20 cellular contexts compared by ENCODE assay signal in genomic region chr1:171213559-171214454, GRCh38. TPM values are rescaled to one million over a fixed set of nuclear protein-coding genes. Genes with fewer than 3 reads are reported as not detected.
A peak's percentile ranks its signal among the peaks of the same experiment; 100 is the strongest.
DNase-seq lines count a peak whose midpoint lies in the region; ATAC-seq and TF ChIP-seq lines count a peak whose summit lies in the region.
"Had no signal": no experiment of that assay in that cellular context is flagged by ENCODE, and none has a peak within 500 bp of the region (broad histone marks: within the 10 kb centered on the region; RNA-seq: fewer than 3 reads in every experiment).

No MANE protein-coding gene starts in this region.

- H4K91ac ChIP-seq in IMR-90 (ENCODE audit: insufficient read depth, low read depth, low read length) = no peak overlapping the region

- no peaks in the 10 kb centered on the region for H3K79me2 ChIP-seq in DND-41 (ENCODE audit: insufficient read depth, low read length)
- H3K79me2 ChIP-seq in mesendoderm (ENCODE audit: control insufficient read depth, insufficient read depth, low read length) = no peaks in the 10 kb centered on the region

- H3K9me3 Mint-ChIP-seq in dendritic cell treated with granulocyte-macrophage colony-stimulating factor and Interleukin-4, amounts not matched to agents 40 ng/mL and 50 ng/mL, for 4 days = no peaks in the 10 kb centered on the region
- H3K9me3 Mint-ChIP-seq: activated B cell treated with CpG ODN at 0.5 μM for 24 hours; activated CD8-positive, alpha-beta T cell treated with anti-CD3 and anti-CD28 coated beads for 36 hours; activated naive CD4-positive, alpha-beta T cell treated with anti-CD3 and anti-CD28 coated beads, Interleukin-2, amount 50 U/mL, for 24 hours; activated T-cell treated with anti-CD3 and anti-CD28 coated beads, Interleukin-2, amount 50 U/mL, for 4 hours; T-helper 1 cell treated with Interleukin-12 subunit alpha and Interleukin-12 subunit beta and Interleukin-4 antibody, amounts not matched to agents 30 μg/mL and 1 μg/mL, for 36 hours had no signal

- H3K4me1 ChIP-seq in DND-41 (ENCODE audit: insufficient read depth, low read length) (no peaks in the 10 kb centered on the region), IMR-90 (ENCODE audit: control insufficient read depth, insufficient read depth, low read length) (peaks cover 4% of the 10 kb centered on the region), mesendoderm (ENCODE audit: control insufficient read depth, low read depth, low read length) (peaks cover 4% of the 10 kb centered on the region), mucosa of descending colon (ENCODE audit: low read depth) (peaks cover 10% of the 10 kb centered on the region)

- H3K79me1 ChIP-seq in IMR-90 (ENCODE audit: low read depth in 1 of 2, low read length in 2 of 2) (no peaks in the 10 kb centered on the region), mesendoderm (ENCODE audit: low read length) (no peaks in the 10 kb centered on the region)

- BruUV-seq in IMR-90 (replicated peaks; lab: Mats Ljungman, UMichigan) = no TSS peak

- H3K4me2 ChIP-seq in DND-41 (ENCODE audit: insufficient read depth, low read length) (no peak overlapping the region), IMR-90 (ENCODE audit: low read depth, low read length) (no peak overlapping the region), mesendoderm (ENCODE audit: low read length) (no peak overlapping the region)

- ATAC-seq in DND-41 (ENCODE audit: insufficient read depth, low read depth) (no peak), IMR-90 (ENCODE audit: low read depth) (no peak), HG03469 (IDR thresholded peaks at IDR 0.05; ENCODE audit: unreplicated experiment) (no peak), mucosa of descending colon (no peak)
- ATAC-seq: activated CD8-positive, alpha-beta T cell treated with anti-CD3 and anti-CD28 coated beads for 36 hours; activated T-cell treated with anti-CD3 and anti-CD28 coated beads, Interleukin-2, amount 50 U/mL, for 4 hours; gastroesophageal sphincter had no signal

- H4K20me1 ChIP-seq in DND-41 (ENCODE audit: insufficient read depth, low read length) (no peaks in the 10 kb centered on the region), IMR-90 (ENCODE audit: insufficient read depth, low read length) (no peaks in the 10 kb centered on the region)

- H2AK5ac ChIP-seq in IMR-90 (ENCODE audit: low read depth, low read length) (no peak overlapping the region), mesendoderm (ENCODE audit: low read length) (no peak overlapping the region)

- TF ChIP-seq RAD21 in IMR-90 (IDR thresholded peaks at IDR 0.05; ENCODE audit: low read length) = no peak

- H3K27ac ChIP-seq in DND-41 (ENCODE audit: low read length) = no peak overlapping the region
- H3K27ac ChIP-seq in IMR-90 (ENCODE audit: insufficient read depth, low read length) = no peak overlapping the region
- H3K27ac ChIP-seq in mesendoderm (ENCODE audit: low read depth, low read length) = no peak overlapping the region
- H3K27ac ChIP-seq in WERI-Rb-1 = no peak overlapping the region
- H3K27ac ChIP-seq: gastroesophageal sphincter had no signal

- WGBS in IMR-90 (ENCODE audit: extremely low coverage in 2 of 2, insufficient read length in 1 of 2), 2 experiments = 88% methylated on average over 5 of the region's 12 CpGs; no CpG with 5 or more reads in 1 of the 2 experiments
- no CpG with 5 or more reads among the region's 12 CpGs for whole genome bisulfite sequencing in mesendoderm (ENCODE audit: extremely low coverage, insufficient coverage, low lambda C conversion rate)

- dilution Hi-C loops in IMR-90 (cut with HindIII; ENCODE audit: low sequenced_read_pairs, unreplicated experiment) = no loop called here

- peaks cover 16% of the 10 kb centered on the region for H3K4me1 Mint-ChIP-seq in dendritic cell treated with granulocyte-macrophage colony-stimulating factor and Interleukin-4, amounts not matched to agents 40 ng/mL and 50 ng/mL, for 4 days (ENCODE audit: low read depth)
- H3K4me1 Mint-ChIP-seq: activated naive CD4-positive, alpha-beta T cell treated with anti-CD3 and anti-CD28 coated beads, Interleukin-2, amount 50 U/mL, for 24 hours had no signal

- H2AK9ac ChIP-seq in IMR-90 (replicated peaks; ENCODE audit: low read depth, low read length, poor library complexity) = no peak overlapping the region

- H2BK5ac ChIP-seq in IMR-90 (ENCODE audit: low read depth, low read length, poor library complexity, severe bottlenecking) (no peak overlapping the region), mesendoderm (ENCODE audit: low read length) (no peak overlapping the region)

- H3K9me3 ChIP-seq in DND-41 (ENCODE audit: insufficient read depth, low read length, severe bottlenecking) = no peaks in the 10 kb centered on the region
- H3K9me3 ChIP-seq in IMR-90 (ENCODE audit: control insufficient read depth, insufficient read depth, low read length) = no peaks in the 10 kb centered on the region; the same call in 1 of the 2 replicates
- H3K9me3 ChIP-seq in WERI-Rb-1 (ENCODE audit: severe bottlenecking) = no peaks in the 10 kb centered on the region
- H3K9me3 ChIP-seq in mucosa of descending colon = no peaks in the 10 kb centered on the region
- H3K9me3 ChIP-seq: gastroesophageal sphincter had no signal

- H4K5ac ChIP-seq in IMR-90 (ENCODE audit: low read depth, low read length) = peak overlapping the region; percentile 72
- H4K5ac ChIP-seq in mesendoderm (ENCODE audit: low read length) = no peak overlapping the region

- DNase-seq in DND-41 = no peak
- no peak for DNase-seq in IMR-90
- peak; percentile 38 for DNase-seq in mesendoderm
- no peak for DNase-seq in WERI-Rb-1
- DNase-seq in mucosa of descending colon = no peak
- DNase-seq: activated B cell treated with CpG ODN at 0.5 μM for 24 hours; activated CD8-positive, alpha-beta T cell treated with anti-CD3 and anti-CD28 coated beads for 36 hours; activated T-cell treated with anti-CD3 and anti-CD28 coated beads, Interleukin-2, amount 50 U/mL, for 4 hours; DMS 273 treated with DMSO at 0.1 percent for 48 hours; NCI-H1436; SHP77 treated with DMSO at 0.1 percent for 48 hours had no signal

- no peaks in the 10 kb centered on the region for H3K36me3 Mint-ChIP-seq in dendritic cell treated with granulocyte-macrophage colony-stimulating factor and Interleukin-4, amounts not matched to agents 40 ng/mL and 50 ng/mL, for 4 days (ENCODE audit: low read depth)
- H3K36me3 Mint-ChIP-seq: activated naive CD4-positive, alpha-beta T cell treated with anti-CD3 and anti-CD28 coated beads, Interleukin-2, amount 50 U/mL, for 24 hours; naive B cell had no signal

- no peaks in the 10 kb centered on the region for H3K9me1 ChIP-seq in IMR-90 (ENCODE audit: insufficient read depth, low read length)

- H3K18ac ChIP-seq in IMR-90 (ENCODE audit: low read depth, low read length) (peak overlapping the region; percentile 64), mesendoderm (ENCODE audit: low read length) (no peak overlapping the region)

- H3K4me3 Mint-ChIP-seq in dendritic cell treated with granulocyte-macrophage colony-stimulating factor and Interleukin-4, amounts not matched to agents 40 ng/mL and 50 ng/mL, for 4 days = no peak overlapping the region
- H3K4me3 Mint-ChIP-seq: activated B cell treated with CpG ODN at 0.5 μM for 24 hours; activated CD8-positive, alpha-beta T cell treated with anti-CD3 and anti-CD28 coated beads for 36 hours; activated naive CD4-positive, alpha-beta T cell treated with anti-CD3 and anti-CD28 coated beads, Interleukin-2, amount 50 U/mL, for 24 hours; activated T-cell treated with anti-CD3 and anti-CD28 coated beads, Interleukin-2, amount 50 U/mL, for 4 hours; naive B cell; T-helper 1 cell treated with Interleukin-12 subunit alpha and Interleukin-12 subunit beta and Interleukin-4 antibody, amounts not matched to agents 30 μg/mL and 1 μg/mL, for 36 hours had no signal

- in situ Hi-C loops in IMR-90 (cut with MboI; ENCODE audit: low sequenced_read_pairs) = no loop called here

- no peak overlapping the region for H3K9ac ChIP-seq in DND-41 (ENCODE audit: low read depth, low read length)
- H3K9ac ChIP-seq in IMR-90 (ENCODE audit: low read depth, low read length) = no peak overlapping the region
- no peak overlapping the region for H3K9ac ChIP-seq in mesendoderm (ENCODE audit: low read length)

- TF ChIP-seq CTCF in DND-41 (IDR thresholded peaks at IDR 0.05; ENCODE audit: borderline replicate concordance, extremely low read depth, low read length, poor library complexity, severe bottlenecking) = peak; percentile 15
- no peak for TF ChIP-seq CTCF in IMR-90 (conservative IDR thresholded peaks at IDR 0.05; ENCODE audit: low read depth, low read length)
- no peak for TF ChIP-seq CTCF in WERI-Rb-1 (IDR thresholded peaks at IDR 0.05; ENCODE audit: low read depth, low read length)
- no peak for TF ChIP-seq CTCF in mucosa of descending colon (IDR thresholded peaks at IDR 0.05)

- peaks cover 2% of the 10 kb centered on the region for H3K27me3 Mint-ChIP-seq in dendritic cell treated with granulocyte-macrophage colony-stimulating factor and Interleukin-4, amounts not matched to agents 40 ng/mL and 50 ng/mL, for 4 days

- no peaks in the 10 kb centered on the region for H3K27me3 ChIP-seq in DND-41 (ENCODE audit: insufficient read depth, low read length, poor library complexity)
- no peaks in the 10 kb centered on the region for H3K27me3 ChIP-seq in IMR-90 (ENCODE audit: control insufficient read depth, insufficient read depth, low read length)
- H3K27me3 ChIP-seq in mesendoderm (ENCODE audit: insufficient read depth, low read length, poor library complexity) = no peaks in the 10 kb centered on the region
- H3K27me3 ChIP-seq in WERI-Rb-1 (ENCODE audit: insufficient read depth, low read depth, severe bottlenecking) = no peaks in the 10 kb centered on the region
- H3K27me3 ChIP-seq: gastroesophageal sphincter had no signal

- CTCF ChIA-PET in IMR-90 (lab: Yijun Ruan, JAX) = interaction anchor here (0.6 kb wide), 1 partner anchor 173 kb away, joined by 4 read pairs; no protein-coding TSS in a partner anchor

- no peak overlapping the region for H2BK15ac ChIP-seq in IMR-90 (ENCODE audit: low read depth, low read length)
- no peak overlapping the region for H2BK15ac ChIP-seq in mesendoderm (replicated peaks; ENCODE audit: low read depth)

- H3K4me3 ChIP-seq in DND-41 (ENCODE audit: low read depth in 1 of 2, low read length in 2 of 2) (no peak overlapping the region), IMR-90 (ENCODE audit: insufficient read depth, low read depth, low read length) (no peak overlapping the region), mesendoderm (ENCODE audit: low read length) (no peak overlapping the region), WERI-Rb-1 (ENCODE audit: low read depth, low read length) (no peak overlapping the region), mucosa of descending colon (no peak overlapping the region)
- H3K4me3 ChIP-seq: gastroesophageal sphincter had no signal

- peak overlapping the region; percentile 34 for H3K27ac Mint-ChIP-seq in dendritic cell treated with granulocyte-macrophage colony-stimulating factor and Interleukin-4, amounts not matched to agents 40 ng/mL and 50 ng/mL, for 4 days
- H3K27ac Mint-ChIP-seq: activated B cell treated with CpG ODN at 0.5 μM for 24 hours; activated CD8-positive, alpha-beta T cell treated with anti-CD3 and anti-CD28 coated beads for 36 hours; activated naive CD4-positive, alpha-beta T cell treated with anti-CD3 and anti-CD28 coated beads, Interleukin-2, amount 50 U/mL, for 24 hours; T-helper 1 cell treated with Interleukin-12 subunit alpha and Interleukin-12 subunit beta and Interleukin-4 antibody, amounts not matched to agents 30 μg/mL and 1 μg/mL, for 36 hours had no signal

- no peaks in the 10 kb centered on the region for H3K36me3 ChIP-seq in DND-41 (ENCODE audit: insufficient read depth, low read length)
- H3K36me3 ChIP-seq in IMR-90 (ENCODE audit: control insufficient read depth, insufficient read depth, low read length) = no peaks in the 10 kb centered on the region
- H3K36me3 ChIP-seq in mesendoderm (ENCODE audit: control insufficient read depth, insufficient read depth, low read length) = no peaks in the 10 kb centered on the region
- H3K36me3 ChIP-seq in WERI-Rb-1 = no peaks in the 10 kb centered on the region
- H3K36me3 ChIP-seq in mucosa of descending colon (ENCODE audit: low read depth) = no peaks in the 10 kb centered on the region
- H3K36me3 ChIP-seq: gastroesophageal sphincter had no signal

- no peak overlapping the region; the same call in 1 of the 2 replicates for H3K14ac ChIP-seq in IMR-90 (replicated peaks; ENCODE audit: low read depth, low read length)

- H3K56ac ChIP-seq in IMR-90 (ENCODE audit: extremely low read depth, insufficient read depth, low read length) (no peak overlapping the region), mesendoderm (ENCODE audit: low read length) (no peak overlapping the region)

- POLR2A ChIA-PET in IMR-90 (lab: Charles Lee; ENCODE audit: unreplicated experiment) = no interaction called here

- H2BK20ac ChIP-seq in IMR-90 (ENCODE audit: low read depth, low read length) = no peak overlapping the region

- no peak overlapping the region for H2BK120ac ChIP-seq in IMR-90 (ENCODE audit: low read depth, low read length)
- no peak overlapping the region for H2BK120ac ChIP-seq in mesendoderm (ENCODE audit: low read depth, low read length)

- H3K4ac ChIP-seq in IMR-90 (ENCODE audit: low read depth, low read length) (no peak overlapping the region), mesendoderm (ENCODE audit: low read depth, low read length) (no peak overlapping the region)

- intact Hi-C loops in IMR-90 (cut with micrococcal nuclease) (no loop called here), mucosa of descending colon (cut with DNase I, micrococcal nuclease) (no loop called here)
- intact Hi-C loops in dendritic cell treated with granulocyte-macrophage colony-stimulating factor and Interleukin-4, amounts not matched to agents 40 ng/mL and 50 ng/mL, for 4 days (cut with micrococcal nuclease) = no loop called here

- H2AFZ ChIP-seq in DND-41 (ENCODE audit: low read depth, low read length) = peak overlapping the region; percentile 51; the same call in 1 of the 2 replicates
- no peak overlapping the region for H2AFZ ChIP-seq in IMR-90 (replicated peaks; ENCODE audit: low read length, poor library complexity)

- TF ChIP-seq POLR2A in IMR-90 (IDR thresholded peaks at IDR 0.05; ENCODE audit: low read depth, low read length) = no peak

- H3K23ac ChIP-seq in IMR-90 (ENCODE audit: low read depth, low read length) (no peak overlapping the region), mesendoderm (ENCODE audit: low read length) (no peak overlapping the region)

- no peak overlapping the region for H4K8ac ChIP-seq in IMR-90 (ENCODE audit: low read depth in 2 of 2, low read length in 2 of 2)
- H4K8ac ChIP-seq in mesendoderm (ENCODE audit: low read depth, low read length) = no peak overlapping the region

RNA-seq across cellular contexts. Expression of gene FMO2, which starts 28.7 kb away (rescaled TPM):
- under 0.01 TPM in 2 replicates for total RNA-seq in IMR-90 (2012; rRNA removed)
- polyA plus RNA-seq in IMR-90 (2012; rRNA removed) = 0.05 TPM in 1 of 2 replicates, not detected in the other
- polyA plus RNA-seq in IMR-90 (2012; cell fraction: cytosol; rRNA removed) = 0.01 TPM in 1 of 2 replicates, not detected in the other
- polyA plus RNA-seq in IMR-90 (2012; cell fraction: nucleus; rRNA removed; ENCODE audit: low replicate concordance) = 0.56 TPM in 1 of 2 replicates, not detected in the other
- polyA plus RNA-seq in mesendoderm (2013, experiment 1 of 2) = 0.04 TPM
- polyA plus RNA-seq in mesendoderm (2013, experiment 2 of 2) = 0.01 TPM
- total RNA-seq in mucosa of descending colon = 1 to 10 TPM in 2 of 3 donors, under 1 TPM in 1; 0.55 to 6.1 (median 1.2) TPM
- total RNA-seq: activated B cell treated with CpG ODN at 0.5 μM for 24 hours; activated CD8-positive, alpha-beta T cell treated with anti-CD3 and anti-CD28 coated beads for 36 hours; endothelial cell of umbilical vein; HT1080 had no signal
- polyA plus RNA-seq: endothelial cell of umbilical vein had no signal

RNA-seq across cellular contexts. Expression of gene FMO1, which starts 34.5 kb away (rescaled TPM):
- total RNA-seq in IMR-90 (2012; rRNA removed) (not detected in 2 replicates), mucosa of descending colon (not detected)
- polyA plus RNA-seq in IMR-90 (2012; rRNA removed) = not detected in 2 replicates
- not detected in 2 replicates for polyA plus RNA-seq in IMR-90 (2012; cell fraction: cytosol; rRNA removed)
- not detected in 2 replicates for polyA plus RNA-seq in IMR-90 (2012; cell fraction: nucleus; rRNA removed; ENCODE audit: low replicate concordance)
- polyA plus RNA-seq in mesendoderm (2013, experiment 1 of 2) = not detected
- not detected for polyA plus RNA-seq in mesendoderm (2013, experiment 2 of 2)
- total RNA-seq: activated CD8-positive, alpha-beta T cell treated with anti-CD3 and anti-CD28 coated beads for 36 hours; activated T-cell treated with anti-CD3 and anti-CD28 coated beads, Interleukin-2, amount 50 U/mL, for 4 hours; endothelial cell of umbilical vein; HT1080; lung microvascular endothelial cell had no signal
- polyA plus RNA-seq: endothelial cell of umbilical vein had no signal
